In the genomic region with DNA sequence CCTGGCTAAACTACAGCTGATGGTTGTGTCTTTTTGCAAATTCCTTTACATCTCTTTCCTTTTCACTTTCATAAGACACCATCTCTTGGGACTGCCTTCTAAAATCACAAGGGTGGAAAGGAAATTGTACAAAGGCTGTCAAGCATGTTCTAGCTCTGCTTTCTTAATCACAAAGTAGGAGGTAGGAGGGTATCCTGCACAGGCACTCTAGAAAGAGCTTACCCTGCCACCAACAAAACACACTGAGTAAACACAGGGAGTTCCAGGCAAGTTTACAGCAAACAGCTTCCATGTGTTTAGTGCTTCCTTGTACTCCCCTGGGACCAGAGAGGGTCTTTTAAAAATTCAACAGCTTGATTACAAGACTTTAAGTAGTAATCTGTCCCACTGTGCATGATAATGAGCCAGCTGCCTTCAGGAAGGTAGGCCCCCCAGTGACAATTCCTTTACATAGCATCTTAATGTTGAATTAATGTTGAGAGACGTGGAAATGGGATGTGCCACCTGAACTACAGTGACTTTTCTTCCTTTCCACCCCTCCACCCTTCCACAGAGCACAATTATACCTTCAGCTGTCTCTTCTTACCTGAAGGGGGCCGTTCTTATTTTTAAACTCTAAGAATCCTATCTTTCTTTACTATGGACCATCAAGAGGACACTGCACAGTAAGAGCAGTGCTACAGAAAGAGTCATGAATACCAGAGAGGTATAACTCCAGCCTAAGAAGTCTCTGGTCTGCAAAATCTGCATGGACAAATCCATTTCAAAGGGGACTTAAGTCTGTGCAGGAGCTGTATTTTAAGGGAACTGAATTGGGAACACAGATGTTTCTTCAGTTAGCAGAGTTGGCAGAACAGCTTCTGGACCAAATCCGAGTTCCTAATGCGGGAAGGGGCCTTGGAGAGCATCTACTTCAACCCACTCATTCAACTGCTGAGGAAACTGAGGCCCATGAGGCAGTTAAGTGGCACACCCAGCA, we compare ENCODE assay signal across 1 cellular context.
TF ChIP-seq lines count a peak whose summit lies in the region.

No MANE protein-coding gene starts in this region.

TF ChIP-seq in A549, 52 proteins besides CTCF, POLR2A, EP300 and RAD21:
- TF ChIP-seq NPAS2 (CRISPR knock-in tag; IDR thresholded peaks at IDR 0.05; ENCODE audit: borderline replicate concordance) (no peak), SMC3 (IDR thresholded peaks at IDR 0.05) (peak; percentile 65)
